12 cellular contexts compared by ENCODE assay signal in genomic region chr19:46744005-46744691, GRCh38. TPM values are rescaled to one million over a fixed set of nuclear protein-coding genes. Genes with fewer than 3 reads are reported as not detected.
A peak's percentile ranks its signal among the peaks of the same experiment; 100 is the strongest.
DNase-seq lines count a peak whose midpoint lies in the region; ATAC-seq and TF ChIP-seq lines count a peak whose summit lies in the region.
"Had no signal": no experiment of that assay in that cellular context is flagged by ENCODE, and none has a peak within 500 bp of the region (broad histone marks: within the 10 kb centered on the region; RNA-seq: fewer than 3 reads in every experiment).

No MANE protein-coding gene starts in this region.

- H3K27ac Mint-ChIP-seq in activated naive CD4-positive, alpha-beta T cell treated with anti-CD3 and anti-CD28 coated beads, Interleukin-2, amount 50 U/mL, for 24 hours = no peak overlapping the region
- no peak overlapping the region for H3K27ac Mint-ChIP-seq in activated CD4-positive, alpha-beta memory T cell treated with anti-CD3 and anti-CD28 coated beads for 36 hours
- no peak overlapping the region for H3K27ac Mint-ChIP-seq in glutamatergic neuron (ENCODE audit: unreplicated experiment)

- no peak for TF ChIP-seq EP300 in suprapubic skin (IDR thresholded peaks at IDR 0.05)

- H3K27me3 ChIP-seq in suprapubic skin = no peaks in the 10 kb centered on the region
- no peaks in the 10 kb centered on the region for H3K27me3 ChIP-seq in aorta (ENCODE audit: control insufficient read depth in 1 of 2, insufficient read depth in 2 of 2, low read length in 1 of 2)
- H3K27me3 ChIP-seq: gastroesophageal sphincter had no signal

- peak overlapping the region; percentile 93 for H3K4me3 Mint-ChIP-seq in activated naive CD4-positive, alpha-beta T cell treated with anti-CD3 and anti-CD28 coated beads, Interleukin-2, amount 50 U/mL, for 24 hours
- H3K4me3 Mint-ChIP-seq in activated CD4-positive, alpha-beta memory T cell treated with anti-CD3 and anti-CD28 coated beads for 36 hours = peak overlapping the region; percentile 94
- H3K4me3 Mint-ChIP-seq in glutamatergic neuron (ENCODE audit: unreplicated experiment) = peak overlapping the region; percentile 93

- no peak for DNase-seq in activated naive CD4-positive, alpha-beta T cell (lab: John Stamatoyannopoulos, UW)
- DNase-seq in activated CD4-positive, alpha-beta memory T cell treated with anti-CD3 and anti-CD28 coated beads for 36 hours = no peak
- DNase-seq in glutamatergic neuron (no peak), suprapubic skin (ENCODE audit: low spot score in 2 of 2) (no peak), aorta (no peak), DMS53 treated with DMSO at 0.1 percent for 48 hours (lab: John Stamatoyannopoulos, UW; ENCODE audit: unreplicated experiment) (no peak), ureter (ENCODE audit: low spot score) (no peak)
- DNase-seq: DMS 273 treated with DMSO at 0.1 percent for 48 hours, NCI-H1694 treated with DMSO at 0.1 percent for 48 hours, SW 1271 had no signal

- H3K9me3 ChIP-seq in suprapubic skin (no peaks in the 10 kb centered on the region), aorta (ENCODE audit: control insufficient read depth, low read length) (no peaks in the 10 kb centered on the region)
- H3K9me3 ChIP-seq: gastroesophageal sphincter had no signal

- H3K4me1 ChIP-seq in suprapubic skin = peaks cover 58% of the 10 kb centered on the region
- no peaks in the 10 kb centered on the region for H3K4me1 ChIP-seq in aorta (ENCODE audit: control insufficient read depth in 1 of 2, insufficient read depth in 2 of 2, low read length in 2 of 2)

- POLR2A ChIA-PET in activated CD4-positive, alpha-beta memory T cell treated with anti-CD3 and anti-CD28 coated beads for 36 hours (lab: Charles Lee) = no interaction called here

- H3K27me3 Mint-ChIP-seq in activated naive CD4-positive, alpha-beta T cell treated with anti-CD3 and anti-CD28 coated beads, Interleukin-2, amount 50 U/mL, for 24 hours = no peaks in the 10 kb centered on the region
- no peaks in the 10 kb centered on the region for H3K27me3 Mint-ChIP-seq in activated CD4-positive, alpha-beta memory T cell treated with anti-CD3 and anti-CD28 coated beads for 36 hours
- peaks cover 7% of the 10 kb centered on the region for H3K27me3 Mint-ChIP-seq in glutamatergic neuron (ENCODE audit: unreplicated experiment)

- CTCF ChIA-PET in activated CD4-positive, alpha-beta memory T cell treated with anti-CD3 and anti-CD28 coated beads for 36 hours (lab: Charles Lee) = interaction anchor here (1.4 to 3.1 kb wide), 4 partner anchors 10 to 23 kb away, joined by 3 to 16 read pairs (median 8); no protein-coding TSS in a partner anchor

- intact Hi-C loops in activated CD4-positive, alpha-beta memory T cell treated with anti-CD3 and anti-CD28 coated beads for 36 hours (cut with micrococcal nuclease) = loop anchor here (10.0 kb wide), 1 partner anchor 219 kb away; no protein-coding TSS in a partner anchor
- intact Hi-C loops in aorta (cut with DNase I) = no loop called here

- peaks cover 2% of the 10 kb centered on the region for H3K36me3 Mint-ChIP-seq in activated naive CD4-positive, alpha-beta T cell treated with anti-CD3 and anti-CD28 coated beads, Interleukin-2, amount 50 U/mL, for 24 hours
- peaks cover 8% of the 10 kb centered on the region for H3K36me3 Mint-ChIP-seq in activated CD4-positive, alpha-beta memory T cell treated with anti-CD3 and anti-CD28 coated beads for 36 hours
- H3K36me3 Mint-ChIP-seq in glutamatergic neuron (ENCODE audit: unreplicated experiment) = no peaks in the 10 kb centered on the region

- H3K4me3 ChIP-seq in suprapubic skin (peak overlapping the region; percentile 86), aorta (ENCODE audit: low read length in 2 of 2) (no peak overlapping the region)

- H3K9me3 Mint-ChIP-seq in activated naive CD4-positive, alpha-beta T cell treated with anti-CD3 and anti-CD28 coated beads, Interleukin-2, amount 50 U/mL, for 24 hours = no peaks in the 10 kb centered on the region
- no peaks in the 10 kb centered on the region for H3K9me3 Mint-ChIP-seq in activated CD4-positive, alpha-beta memory T cell treated with anti-CD3 and anti-CD28 coated beads for 36 hours
- peaks cover 11% of the 10 kb centered on the region for H3K9me3 Mint-ChIP-seq in glutamatergic neuron (ENCODE audit: unreplicated experiment)

- peaks cover 73% of the 10 kb centered on the region for H3K4me1 Mint-ChIP-seq in activated naive CD4-positive, alpha-beta T cell treated with anti-CD3 and anti-CD28 coated beads, Interleukin-2, amount 50 U/mL, for 24 hours
- peaks cover 60% of the 10 kb centered on the region for H3K4me1 Mint-ChIP-seq in activated CD4-positive, alpha-beta memory T cell treated with anti-CD3 and anti-CD28 coated beads for 36 hours (ENCODE audit: low read depth)
- peaks cover 20% of the 10 kb centered on the region for H3K4me1 Mint-ChIP-seq in glutamatergic neuron (ENCODE audit: low read depth, unreplicated experiment)

- TF ChIP-seq CTCF in glutamatergic neuron (IDR thresholded peaks at IDR 0.05; ENCODE audit: partially characterized antibody, unreplicated experiment) (no peak), suprapubic skin (IDR thresholded peaks at IDR 0.05) (no peak)

- TF ChIP-seq POLR2A in suprapubic skin (IDR thresholded peaks at IDR 0.05) = no peak

- no peak overlapping the region for H3K27ac ChIP-seq in suprapubic skin
- no peak overlapping the region for H3K27ac ChIP-seq in aorta (ENCODE audit: low read depth in 1 of 2, low read length in 2 of 2)

- no peak for ATAC-seq in aorta (ENCODE audit: low FRiP score)
- ATAC-seq: gastroesophageal sphincter had no signal

- WGBS in suprapubic skin = 79% methylated on average over 12 of the region's 12 CpGs
- 83 to 86% methylated on average over 12 of the region's 12 CpGs for WGBS in aorta, 2 donors

- H3K36me3 ChIP-seq in suprapubic skin (no peaks in the 10 kb centered on the region), aorta (ENCODE audit: control insufficient read depth in 1 of 2, insufficient read depth in 2 of 2, low read length in 1 of 2) (no peaks in the 10 kb centered on the region)

RNA-seq across cellular contexts. Expression of gene FKRP, which starts 1.7 kb away (rescaled TPM):
- total RNA-seq in activated CD4-positive, alpha-beta memory T cell treated with anti-CD3 and anti-CD28 coated beads for 36 hours = 10 to 100 TPM; 11.4 to 12.3 TPM
- total RNA-seq in glutamatergic neuron (ENCODE audit: unreplicated experiment) (46.6 TPM), suprapubic skin (10 to 100 TPM in 1 of 4 donors, 1 to 10 TPM in 3; 7.1 to 15.2 (median 7.8) TPM), aorta (10 to 100 TPM; 19.1 to 20.6 TPM), ureter (20.6 TPM)
- 10 to 100 TPM in 1 of 2 donors, 1 to 10 TPM in 1; 3.9 to 13.0 TPM for polyA plus RNA-seq in aorta

RNA-seq across cellular contexts. Expression of gene STRN4, which starts 2.1 kb away (rescaled TPM):
- total RNA-seq in activated CD4-positive, alpha-beta memory T cell treated with anti-CD3 and anti-CD28 coated beads for 36 hours = 10 to 100 TPM; 52.6 to 59.3 TPM
- total RNA-seq in glutamatergic neuron (ENCODE audit: unreplicated experiment) = 117 TPM
- total RNA-seq in suprapubic skin = 10 to 100 TPM; 73.2 to 87.6 (median 81.1) TPM
- 10 to 100 TPM; 63.4 to 69.8 TPM for total RNA-seq in aorta
- polyA plus RNA-seq in aorta = 10 to 100 TPM; 26.8 to 45.6 TPM
- 67.6 TPM for total RNA-seq in ureter

RNA-seq across cellular contexts. Expression of gene PRKD2, which starts 27.2 kb away (rescaled TPM):
- total RNA-seq in activated CD4-positive, alpha-beta memory T cell treated with anti-CD3 and anti-CD28 coated beads for 36 hours = 10 to 100 TPM; 78.8 to 84.4 TPM
- total RNA-seq in glutamatergic neuron (ENCODE audit: unreplicated experiment) (54.7 TPM), suprapubic skin (100 to 1,000 TPM in 1 of 4 donors, 10 to 100 TPM in 3; 51.5 to 136 (median 61.2) TPM), aorta (10 to 100 TPM; 42.2 to 62.6 TPM), ureter (57.1 TPM)
- polyA plus RNA-seq in aorta = 10 to 100 TPM; 15.3 to 79.2 TPM

RNA-seq across cellular contexts. Expression of gene SLC1A5, which starts 44.2 kb away (rescaled TPM):
- 100 to 1,000 TPM; 202 to 205 TPM for total RNA-seq in activated CD4-positive, alpha-beta memory T cell treated with anti-CD3 and anti-CD28 coated beads for 36 hours
- total RNA-seq in glutamatergic neuron (ENCODE audit: unreplicated experiment) (35.4 TPM), suprapubic skin (100 to 1,000 TPM in 3 of 4 donors, 10 to 100 TPM in 1; 79.4 to 191 (median 131) TPM), aorta (10 to 100 TPM; 42.8 to 56.3 TPM), ureter (344 TPM)
- polyA plus RNA-seq in aorta = 10 to 100 TPM; 15.4 to 44.4 TPM
